ENCODE assay signal across 8 cellular contexts in genomic region chr13:40790232-40790631, GRCh38. TPM values are rescaled to one million over a fixed set of nuclear protein-coding genes. Genes with fewer than 3 reads are reported as not detected.
DNase-seq lines count a peak whose midpoint lies in the region; ATAC-seq and TF ChIP-seq lines count a peak whose summit lies in the region.

No MANE protein-coding gene starts in this region.

- H3K4me1 ChIP-seq in iPS-20b (ENCODE audit: insufficient read depth, low read length) (no peaks in the 10 kb centered on the region), thoracic aorta (ENCODE audit: control insufficient read depth in 1 of 2, low read depth in 2 of 2) (peaks cover 4 to 11% of the 10 kb centered on the region in 2 donors)

- H3K9me3 ChIP-seq in iPS-20b (ENCODE audit: insufficient read depth, low read depth, low read length) (no peaks in the 10 kb centered on the region), thoracic aorta (no peaks in the 10 kb centered on the region)

- POLR2A ChIA-PET in activated CD4-positive, alpha-beta T cell treated with anti-CD3 and anti-CD28 coated beads, Interleukin-2, amount 10 ng/mL, durations not matched to agents 7 days and 5 days (lab: Charles Lee) = no interaction called here
- POLR2A ChIA-PET in activated CD8-positive, alpha-beta T cell treated with anti-CD3 and anti-CD28 coated beads for 36 hours (lab: Charles Lee) = interaction anchor here (1.3 to 2.8 kb wide), 3 partner anchors 10 to 132 kb away, joined by 3 to 15 read pairs (median 9); no protein-coding TSS in a partner anchor

- H3K4me3 ChIP-seq in iPS-20b (ENCODE audit: low read length) = peak overlapping the region; percentile 86
- H3K4me3 ChIP-seq in thoracic aorta = peak overlapping the region; percentile 89

- peak overlapping the region; percentile 74; the same call in 1 of the 2 replicates for H3K9ac ChIP-seq in iPS-20b (ENCODE audit: low read depth, low read length)

- H3K27me3 Mint-ChIP-seq in activated CD4-positive, alpha-beta T cell treated with anti-CD3 and anti-CD28 coated beads, Interleukin-2, amount 10 ng/mL, durations not matched to agents 7 days and 5 days = no peaks in the 10 kb centered on the region
- H3K27me3 Mint-ChIP-seq in activated CD8-positive, alpha-beta T cell treated with anti-CD3 and anti-CD28 coated beads for 36 hours = no peaks in the 10 kb centered on the region

- intact Hi-C loops in activated CD8-positive, alpha-beta T cell treated with anti-CD3 and anti-CD28 coated beads for 36 hours (cut with micrococcal nuclease) = no loop called here

- no peak for ATAC-seq in activated CD8-positive, alpha-beta T cell treated with anti-CD3 and anti-CD28 coated beads for 36 hours
- ATAC-seq in thoracic aorta (ENCODE audit: insufficient number of reproducible peaks, low FRiP score, low read depth) = peak; percentile 4

- H3K27me3 ChIP-seq in iPS-20b (ENCODE audit: insufficient read depth, low read length) = no peaks in the 10 kb centered on the region
- H3K27me3 ChIP-seq in thoracic aorta (replicated peaks; ENCODE audit: insufficient read depth) = no peaks in the 10 kb centered on the region

- no peaks in the 10 kb centered on the region for H3K9me3 Mint-ChIP-seq in activated CD4-positive, alpha-beta T cell treated with anti-CD3 and anti-CD28 coated beads, Interleukin-2, amount 10 ng/mL, durations not matched to agents 7 days and 5 days
- no peaks in the 10 kb centered on the region for H3K9me3 Mint-ChIP-seq in activated CD8-positive, alpha-beta T cell treated with anti-CD3 and anti-CD28 coated beads for 36 hours

- peak overlapping the region; percentile 68 for H3K27ac Mint-ChIP-seq in activated CD4-positive, alpha-beta T cell treated with anti-CD3 and anti-CD28 coated beads, Interleukin-2, amount 10 ng/mL, durations not matched to agents 7 days and 5 days
- H3K27ac Mint-ChIP-seq in activated CD8-positive, alpha-beta T cell treated with anti-CD3 and anti-CD28 coated beads for 36 hours = peak overlapping the region; percentile 79

- H3K36me3 ChIP-seq in iPS-20b (ENCODE audit: insufficient read depth, low read depth, low read length) (peaks cover 13% of the 10 kb centered on the region), thoracic aorta (no peaks in the 10 kb centered on the region)

- peak overlapping the region; percentile 2 for H3K27ac ChIP-seq in iPS-20b (ENCODE audit: low read length)
- peak overlapping the region; percentile 70 to 89 for H3K27ac ChIP-seq in thoracic aorta

- TF ChIP-seq CTCF in activated CD8-positive, alpha-beta T cell treated with anti-CD3 and anti-CD28 coated beads for 36 hours (IDR thresholded peaks at IDR 0.05) = no peak
- no peak for TF ChIP-seq CTCF in thoracic aorta (IDR thresholded peaks at IDR 0.05)

- peak overlapping the region; percentile 71 for H3K4me3 Mint-ChIP-seq in activated CD4-positive, alpha-beta T cell treated with anti-CD3 and anti-CD28 coated beads, Interleukin-2, amount 10 ng/mL, durations not matched to agents 7 days and 5 days
- H3K4me3 Mint-ChIP-seq in activated CD8-positive, alpha-beta T cell treated with anti-CD3 and anti-CD28 coated beads for 36 hours = peak overlapping the region; percentile 83

- peaks cover 34% of the 10 kb centered on the region for H3K4me1 Mint-ChIP-seq in activated CD4-positive, alpha-beta T cell treated with anti-CD3 and anti-CD28 coated beads, Interleukin-2, amount 10 ng/mL, durations not matched to agents 7 days and 5 days
- peaks cover 45% of the 10 kb centered on the region for H3K4me1 Mint-ChIP-seq in activated CD8-positive, alpha-beta T cell treated with anti-CD3 and anti-CD28 coated beads for 36 hours (ENCODE audit: low read depth)

- no peak for DNase-seq in activated CD4-positive, alpha-beta T cell treated with anti-CD3 and anti-CD28 coated beads, Interleukin-2, amount 10 ng/mL, durations not matched to agents 7 days and 5 days
- no peak for DNase-seq in activated CD4-positive, alpha-beta T cell treated with anti-CD3 and anti-CD28 coated beads for 1 hour
- no peak for DNase-seq in activated CD8-positive, alpha-beta T cell treated with anti-CD3 and anti-CD28 coated beads for 36 hours
- DNase-seq in thoracic aorta (ENCODE audit: low spot score) (no peak), UCSD-AML1 (lab: John Stamatoyannopoulos, UW; ENCODE audit: unreplicated experiment) (no peak), amygdala (lab: John Stamatoyannopoulos, UW) (no peak), foreskin melanocyte (no peak)

- H3K36me3 Mint-ChIP-seq in activated CD4-positive, alpha-beta T cell treated with anti-CD3 and anti-CD28 coated beads, Interleukin-2, amount 10 ng/mL, durations not matched to agents 7 days and 5 days (ENCODE audit: low read depth) = peaks cover 8% of the 10 kb centered on the region
- peaks cover 23% of the 10 kb centered on the region for H3K36me3 Mint-ChIP-seq in activated CD8-positive, alpha-beta T cell treated with anti-CD3 and anti-CD28 coated beads for 36 hours (ENCODE audit: low read depth)

- CTCF ChIA-PET in activated CD4-positive, alpha-beta T cell treated with anti-CD3 and anti-CD28 coated beads, Interleukin-2, amount 10 ng/mL, durations not matched to agents 7 days and 5 days (lab: Charles Lee) = interaction anchor here (0.8 to 3.0 kb wide), 5 partner anchors 11 to 22 kb away, joined by 3 to 11 read pairs (median 3); no protein-coding TSS in a partner anchor
- CTCF ChIA-PET in activated CD8-positive, alpha-beta T cell treated with anti-CD3 and anti-CD28 coated beads for 36 hours (lab: Charles Lee) = interaction anchor here (0.7 to 5.5 kb wide), 4 partner anchors 9 to 24 kb away, joined by 3 to 34 read pairs (median 6); no protein-coding TSS in a partner anchor

RNA-seq across cellular contexts. Expression of gene SLC25A15, which starts 0.8 kb away (rescaled TPM):
- total RNA-seq in activated CD4-positive, alpha-beta T cell treated with anti-CD3 and anti-CD28 coated beads, Interleukin-2, amount 10 ng/mL, durations not matched to agents 7 days and 5 days = 10 to 100 TPM; 14.4 to 15.5 TPM
- 10 to 100 TPM; 23.2 to 24.6 TPM for total RNA-seq in activated CD8-positive, alpha-beta T cell treated with anti-CD3 and anti-CD28 coated beads for 36 hours
- total RNA-seq in thoracic aorta = 10 to 100 TPM in 1 of 2 donors, 1 to 10 TPM in 1; 7.7 to 12.6 TPM

RNA-seq across cellular contexts. Expression of gene MRPS31, which starts 19.2 kb away (rescaled TPM):
- total RNA-seq in activated CD4-positive, alpha-beta T cell treated with anti-CD3 and anti-CD28 coated beads, Interleukin-2, amount 10 ng/mL, durations not matched to agents 7 days and 5 days = 10 to 100 TPM; 32.3 to 36.2 TPM
- 10 to 100 TPM; 41.0 to 44.7 TPM for total RNA-seq in activated CD8-positive, alpha-beta T cell treated with anti-CD3 and anti-CD28 coated beads for 36 hours
- 10 to 100 TPM; 11.4 to 13.7 TPM for total RNA-seq in thoracic aorta
